Comparison of ENCODE assay signal across 7 cellular contexts in genomic region chr1:65260851-65261473, GRCh38. TPM values are rescaled to one million over a fixed set of nuclear protein-coding genes. Genes with fewer than 3 reads are reported as not detected.
DNase-seq lines count a peak whose midpoint lies in the region; ATAC-seq and TF ChIP-seq lines count a peak whose summit lies in the region.

No MANE protein-coding gene starts in this region.

- no peaks in the 10 kb centered on the region for H3K36me3 ChIP-seq in aorta (ENCODE audit: control insufficient read depth in 1 of 2, insufficient read depth in 2 of 2, low read length in 1 of 2)
- H3K36me3 ChIP-seq in upper lobe of left lung, result no peaks in the 10 kb centered on the region

- H3K27me3 ChIP-seq in aorta (ENCODE audit: control insufficient read depth in 1 of 2, insufficient read depth in 2 of 2, low read length in 1 of 2) (no peaks in the 10 kb centered on the region), upper lobe of left lung (no peaks in the 10 kb centered on the region)

- H3K9me3 ChIP-seq in aorta (ENCODE audit: control insufficient read depth, low read length) (no peaks in the 10 kb centered on the region), upper lobe of left lung (no peaks in the 10 kb centered on the region)

- TF ChIP-seq EP300 in upper lobe of left lung (IDR thresholded peaks at IDR 0.05), result no peak

- intact Hi-C loops in aorta (cut with DNase I), result loop anchor here in 1 of 2 donors (10.0 kb wide), 1 partner anchor 164 kb away; the partner anchor contains the start of genes LEPR and LEPROT

- DNase-seq in amniotic epithelial cell (ENCODE audit: low read depth), result peak; percentile 60
- DNase-seq in midbrain (lab: John Stamatoyannopoulos, UW), result peak; percentile 63
- DNase-seq in aorta, result no peak
- no peak for DNase-seq in Kasumi-1 (lab: John Stamatoyannopoulos, UW)
- DNase-seq in upper lobe of left lung, result no peak

- no peak for TF ChIP-seq POLR2A in upper lobe of left lung (IDR thresholded peaks at IDR 0.05)

- 77 to 83% methylated on average over 4 of the region's 4 CpGs for WGBS in aorta, 2 donors
- 79 to 80% methylated on average over 4 of the region's 4 CpGs for WGBS in upper lobe of left lung, 2 donors

- H3K27ac ChIP-seq in aorta (ENCODE audit: low read depth in 1 of 2, low read length in 2 of 2) (no peak overlapping the region), upper lobe of left lung (no peak overlapping the region)

- peak; percentile 39 for ATAC-seq in GM18520 (IDR thresholded peaks at IDR 0.05; ENCODE audit: unreplicated experiment)
- ATAC-seq in HG02981 (IDR thresholded peaks at IDR 0.05; ENCODE audit: unreplicated experiment), result peak; percentile 48
- no peak for ATAC-seq in aorta (ENCODE audit: low FRiP score)
- ATAC-seq in upper lobe of left lung (ENCODE audit: low FRiP score in 2 of 2), result no peak

- no peak for TF ChIP-seq CTCF in upper lobe of left lung (IDR thresholded peaks at IDR 0.05)

- H3K4me1 ChIP-seq in aorta (ENCODE audit: control insufficient read depth in 1 of 2, insufficient read depth in 2 of 2, low read length in 2 of 2) (no peaks in the 10 kb centered on the region), upper lobe of left lung (peaks cover 7 to 18% (median 14%) of the 10 kb centered on the region in 4 donors)

- H3K4me3 ChIP-seq in aorta (ENCODE audit: low read length in 2 of 2) (no peak overlapping the region), upper lobe of left lung (no peak overlapping the region)

RNA-seq across cellular contexts. Expression of gene DNAJC6, which starts 48.4 kb away (rescaled TPM):
- total RNA-seq in aorta (1 to 10 TPM; 2.3 to 3.8 TPM), upper lobe of left lung (1 to 10 TPM; 3.5 to 5.9 (median 5.2) TPM)
- polyA plus RNA-seq in aorta, result 1 to 10 TPM in 1 of 2 donors, not detected in 1; 1.3 TPM

Comparison
In these comparisons a context has a peak if more than half of its experiments do, and no peak if none do; other contexts are left out.
1. ATAC-seq: peak in GM18520 (single experiment) and HG02981 (single experiment); none in aorta (single experiment) and upper lobe of left lung (0 of 2).
2. DNase-seq: peak in amniotic epithelial cell (single experiment) and midbrain (single experiment); none in aorta (0 of 2), Kasumi-1 (0 of 2) and upper lobe of left lung (0 of 2).